In the genomic region with DNA sequence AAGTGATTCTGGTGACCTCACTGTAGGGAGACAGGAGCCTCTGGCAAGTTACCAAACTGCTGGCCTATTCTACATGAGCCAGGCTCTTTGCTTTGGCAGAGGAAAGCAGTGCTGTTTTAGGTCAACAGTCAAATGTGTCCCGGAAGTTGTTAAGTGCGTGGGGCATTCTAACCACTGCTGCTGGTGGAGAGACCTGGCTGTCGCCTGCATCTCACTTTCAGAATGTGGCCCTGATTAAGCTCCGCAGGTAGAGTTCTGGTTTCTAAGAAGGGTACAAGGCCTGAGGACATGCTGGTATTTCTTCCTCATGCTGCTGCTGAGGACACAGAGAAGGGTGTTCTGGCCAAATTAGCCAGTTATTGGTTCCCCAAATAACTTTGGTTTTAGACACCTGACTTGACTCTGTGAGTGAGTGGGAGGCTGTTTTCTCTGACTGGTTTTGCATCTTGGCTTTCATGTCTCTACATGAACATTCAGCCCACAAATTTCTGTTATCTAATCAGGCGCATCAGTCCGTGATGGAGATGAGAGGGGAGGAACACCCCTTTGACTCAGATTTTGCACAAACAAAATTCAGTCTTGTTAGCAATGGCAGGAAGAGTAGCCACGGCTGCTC, we compare ENCODE assay signal across 8 cellular contexts.
DNase-seq lines count a peak whose midpoint lies in the region; ATAC-seq, FAIRE-seq and TF ChIP-seq lines count a peak whose summit lies in the region.

No MANE protein-coding gene starts in this region.

- ATAC-seq in GM19468 (IDR thresholded peaks at IDR 0.05; ENCODE audit: extremely low read depth, unreplicated experiment) (peak; percentile 97), HG03558 (IDR thresholded peaks at IDR 0.05; ENCODE audit: extremely low read depth, unreplicated experiment) (peak; percentile 77), memory B cell (ENCODE audit: low read depth) (peak; percentile 89)
- ATAC-seq in activated CD8-positive, alpha-beta T cell treated with anti-CD3 and anti-CD28 coated beads for 36 hours, result peak; percentile 74

- no peak for FAIRE-seq in H54 (lab: Jason Lieb, UNC)

- peak; percentile 41 for DNase-seq in GM10248 (ENCODE audit: extremely low spot score)
- DNase-seq in activated CD8-positive, alpha-beta T cell treated with anti-CD3 and anti-CD28 coated beads for 36 hours, result peak; percentile 53
- DNase-seq in memory B cell (ENCODE audit: low spot score in 2 of 2), result peak; percentile 18 to 54
- DNase-seq in NCI-H82 treated with DMSO at 0.1 percent for 48 hours (lab: John Stamatoyannopoulos, UW; ENCODE audit: unreplicated experiment), result no peak
- no peak for DNase-seq in H54 (ENCODE audit: insufficient read length, low spot score)
- no peak for DNase-seq in NCI-H526 (lab: John Stamatoyannopoulos, UW)

- H3K27me3 Mint-ChIP-seq in activated CD8-positive, alpha-beta T cell treated with anti-CD3 and anti-CD28 coated beads for 36 hours, result no peaks in the 10 kb centered on the region
- H3K27me3 Mint-ChIP-seq in memory B cell, result no peaks in the 10 kb centered on the region

- no peak overlapping the region for H3K4me3 Mint-ChIP-seq in activated CD8-positive, alpha-beta T cell treated with anti-CD3 and anti-CD28 coated beads for 36 hours
- peak overlapping the region; percentile 81 for H3K4me3 Mint-ChIP-seq in memory B cell

- intact Hi-C loops in activated CD8-positive, alpha-beta T cell treated with anti-CD3 and anti-CD28 coated beads for 36 hours (cut with micrococcal nuclease), result no loop called here

- TF ChIP-seq POLR2A in H54 (IDR thresholded peaks at IDR 0.05; ENCODE audit: low read depth, low read length), result no peak

- CTCF ChIA-PET in GM10248 (lab: Yijun Ruan, JAX), result no interaction called here
- CTCF ChIA-PET in activated CD8-positive, alpha-beta T cell treated with anti-CD3 and anti-CD28 coated beads for 36 hours (lab: Charles Lee), result interaction anchor here (1.9 kb wide), 1 partner anchor 123 kb away, joined by 6 read pairs; no protein-coding TSS in a partner anchor

- H3K4me1 Mint-ChIP-seq in activated CD8-positive, alpha-beta T cell treated with anti-CD3 and anti-CD28 coated beads for 36 hours (ENCODE audit: low read depth), result peaks cover 7% of the 10 kb centered on the region
- H3K4me1 Mint-ChIP-seq in memory B cell, result peaks cover 25% of the 10 kb centered on the region

- H3K36me3 Mint-ChIP-seq in activated CD8-positive, alpha-beta T cell treated with anti-CD3 and anti-CD28 coated beads for 36 hours (ENCODE audit: low read depth), result no peaks in the 10 kb centered on the region
- H3K36me3 Mint-ChIP-seq in memory B cell, result peaks cover 7% of the 10 kb centered on the region

- peak overlapping the region; percentile 75 for H3K27ac Mint-ChIP-seq in activated CD8-positive, alpha-beta T cell treated with anti-CD3 and anti-CD28 coated beads for 36 hours
- peak overlapping the region; percentile 91 for H3K27ac Mint-ChIP-seq in memory B cell

- peaks cover 7% of the 10 kb centered on the region for H3K9me3 Mint-ChIP-seq in activated CD8-positive, alpha-beta T cell treated with anti-CD3 and anti-CD28 coated beads for 36 hours
- H3K9me3 Mint-ChIP-seq in memory B cell, result peaks cover 5% of the 10 kb centered on the region

- TF ChIP-seq CTCF in GM10248 (IDR thresholded peaks at IDR 0.05; ENCODE audit: control extremely low read depth, extremely low read depth, low read depth, missing control alignments), result no peak
- no peak for TF ChIP-seq CTCF in activated CD8-positive, alpha-beta T cell treated with anti-CD3 and anti-CD28 coated beads for 36 hours (IDR thresholded peaks at IDR 0.05)

- POLR2A ChIA-PET in GM10248 (lab: Yijun Ruan, JAX), result no interaction called here
- POLR2A ChIA-PET in activated CD8-positive, alpha-beta T cell treated with anti-CD3 and anti-CD28 coated beads for 36 hours (lab: Charles Lee), result no interaction called here

Comparison
In these comparisons a context has a peak if more than half of its experiments do, and no peak if none do; other contexts are left out.
1. DNase-seq: peak in GM10248 (single experiment), activated CD8-positive, alpha-beta T cell treated with anti-CD3 and anti-CD28 coated beads for 36 hours (single experiment) and memory B cell (2 of 2); none in NCI-H82 treated with DMSO at 0.1 percent for 48 hours (single experiment), H54 (single experiment) and NCI-H526 (0 of 2).
2. Peak in every context shown above with its lines, with median percentiles within 50 percentile points of each other: ATAC-seq.